ENCODE assay signal across 1 cellular context in genomic region chr14:101947904-101948665, GRCh38.
TF ChIP-seq lines count a peak whose summit lies in the region.

No MANE protein-coding gene starts in this region.

TF ChIP-seq in HepG2, 621 proteins besides CTCF, POLR2A, EP300 and RAD21 (continued from another document and continues in another):
- TF ChIP-seq SNAPC4 (CRISPR knock-in tag; IDR thresholded peaks at IDR 0.05) (peak; percentile 85; the same call in 1 of the 2 replicates), ZNF30 (CRISPR knock-in tag; IDR thresholded peaks at IDR 0.05) (no peak), SUZ12 (IDR thresholded peaks at IDR 0.05; ENCODE audit: low read depth, low read length) (no peak; the same call in 1 of the 2 replicates), RBFOX2 (IDR thresholded peaks at IDR 0.05; ENCODE audit: low read depth, low read length) (peak; percentile 72), ZNF382 (CRISPR knock-in tag; IDR thresholded peaks at IDR 0.05; ENCODE audit: borderline replicate concordance) (no peak), IRX3 (CRISPR knock-in tag; IDR thresholded peaks at IDR 0.05; ENCODE audit: borderline replicate concordance, low read depth) (no peak), MED13 (CRISPR knock-in tag; IDR thresholded peaks at IDR 0.05) (0 out of 2 replicates have a peak, but pooled peaks have one; percentile 31), SP1 (IDR thresholded peaks at IDR 0.05) (peak; percentile 98), SP1 (CRISPR knock-in tag; IDR thresholded peaks at IDR 0.05) (peak; percentile 96), PAWR (CRISPR knock-in tag; IDR thresholded peaks at IDR 0.05; ENCODE audit: borderline replicate concordance) (no peak), ZFP36 (IDR thresholded peaks at IDR 0.05; ENCODE audit: borderline replicate concordance, low read depth, low read length, partially characterized antibody) (no peak), HES4 (CRISPR knock-in tag; IDR thresholded peaks at IDR 0.05; ENCODE audit: borderline replicate concordance) (peak; percentile 93; the same call in 1 of the 2 replicates), FOXO4 (CRISPR knock-in tag; conservative IDR thresholded peaks at IDR 0.05) (no peak), SMARCE1 (IDR thresholded peaks at IDR 0.05; ENCODE audit: borderline replicate concordance) (no peak), MBD4 (IDR thresholded peaks at IDR 0.05; ENCODE audit: borderline replicate concordance, low read length) (no peak), ZSCAN29 (CRISPR knock-in tag; conservative IDR thresholded peaks at IDR 0.05) (no peak), TSC22D2 (CRISPR knock-in tag; IDR thresholded peaks at IDR 0.05; ENCODE audit: borderline replicate concordance) (no peak), ZNF530 (CRISPR knock-in tag; IDR thresholded peaks at IDR 0.05; ENCODE audit: low read depth) (no peak), ZNF44 (CRISPR knock-in tag; IDR thresholded peaks at IDR 0.05) (no peak; the same call in 1 of the 2 replicates), ZNF329 (CRISPR knock-in tag; IDR thresholded peaks at IDR 0.05; ENCODE audit: low read depth) (peak; percentile 78; the same call in 1 of the 2 replicates), RNF219 (CRISPR knock-in tag; IDR thresholded peaks at IDR 0.05) (no peak), NFIB (CRISPR knock-in tag; IDR thresholded peaks at IDR 0.05; ENCODE audit: borderline replicate concordance) (no peak), HOXA9 (CRISPR knock-in tag; IDR thresholded peaks at IDR 0.05; ENCODE audit: borderline replicate concordance) (no peak), ZBTB3 (CRISPR knock-in tag; IDR thresholded peaks at IDR 0.05; ENCODE audit: borderline replicate concordance, low read depth) (no peak; the same call in 1 of the 2 replicates), PLSCR1 (CRISPR knock-in tag; IDR thresholded peaks at IDR 0.05; ENCODE audit: borderline replicate concordance) (0 out of 2 replicates have a peak, but pooled peaks have one; percentile 76), ZNF234 (CRISPR knock-in tag; conservative IDR thresholded peaks at IDR 0.05) (no peak), ZNF33A (CRISPR knock-in tag; IDR thresholded peaks at IDR 0.05; ENCODE audit: borderline replicate concordance) (no peak), NKX3-1 (CRISPR knock-in tag; IDR thresholded peaks at IDR 0.05) (no peak), ZNF496 (CRISPR knock-in tag; IDR thresholded peaks at IDR 0.05; ENCODE audit: insufficient replicate concordance) (no peak), MLXIP (CRISPR knock-in tag; IDR thresholded peaks at IDR 0.05; ENCODE audit: borderline replicate concordance) (no peak), DPF2 (CRISPR knock-in tag; IDR thresholded peaks at IDR 0.05; ENCODE audit: borderline replicate concordance, low read depth) (no peak), ZNF3 (CRISPR knock-in tag; IDR thresholded peaks at IDR 0.05) (0 out of 2 replicates have a peak, but pooled peaks have one; percentile 49), SMARCC2 (IDR thresholded peaks at IDR 0.05) (no peak), SSRP1 (CRISPR knock-in tag; IDR thresholded peaks at IDR 0.05) (no peak), KLF11 (CRISPR knock-in tag; IDR thresholded peaks at IDR 0.05) (peak; percentile 85; the same call in 1 of the 2 replicates), THYN1 (CRISPR knock-in tag; IDR thresholded peaks at IDR 0.05; ENCODE audit: borderline replicate concordance, low read depth) (no peak), XBP1 (CRISPR knock-in tag; IDR thresholded peaks at IDR 0.05) (no peak; the same call in 1 of the 2 replicates), TEAD3 (CRISPR knock-in tag; optimal IDR thresholded peaks at IDR 0.05; ENCODE audit: borderline replicate concordance) (peak; percentile 88), ERF (CRISPR knock-in tag; IDR thresholded peaks at IDR 0.05) (no peak; the same call in none of the 2 replicates), MAFK (conservative IDR thresholded peaks at IDR 0.05 in 1 of 2, IDR thresholded peaks at IDR 0.05 in 1 of 2; ENCODE audit: low read length in 2 of 2) (no peak), HNRNPK (IDR thresholded peaks at IDR 0.05; ENCODE audit: low read depth, low read length, poor library complexity, severe bottlenecking) (no peak), GTF2F1 (IDR thresholded peaks at IDR 0.05; ENCODE audit: low read length) (no peak), ZNF34 (CRISPR knock-in tag; IDR thresholded peaks at IDR 0.05; ENCODE audit: borderline replicate concordance) (no peak), SKI (IDR thresholded peaks at IDR 0.05; ENCODE audit: partially characterized antibody) (peak; percentile 37), ZFP36L1 (CRISPR knock-in tag; IDR thresholded peaks at IDR 0.05) (no peak), CENPT (CRISPR knock-in tag; IDR thresholded peaks at IDR 0.05; ENCODE audit: low read depth) (no peak), RARA (CRISPR knock-in tag; IDR thresholded peaks at IDR 0.05) (peak; percentile 43), PAX8 (CRISPR knock-in tag; IDR thresholded peaks at IDR 0.05; ENCODE audit: borderline replicate concordance) (no peak; the same call in 1 of the 2 replicates), EEA1 (CRISPR knock-in tag; IDR thresholded peaks at IDR 0.05; ENCODE audit: borderline replicate concordance) (no peak), ZNF253 (CRISPR knock-in tag; IDR thresholded peaks at IDR 0.05; ENCODE audit: borderline replicate concordance) (no peak), ISX (CRISPR knock-in tag; conservative IDR thresholded peaks at IDR 0.05) (no peak), RFX1 (IDR thresholded peaks at IDR 0.05) (no peak), HDAC2 (CRISPR knock-in tag; IDR thresholded peaks at IDR 0.05) (peak; percentile 67), NR3C1 (CRISPR knock-in tag; IDR thresholded peaks at IDR 0.05) (no peak), ARID4A (CRISPR knock-in tag; IDR thresholded peaks at IDR 0.05; ENCODE audit: borderline replicate concordance) (peak; percentile 96; the same call in 1 of the 2 replicates), ZNF678 (CRISPR knock-in tag; IDR thresholded peaks at IDR 0.05) (no peak), NFRKB (IDR thresholded peaks at IDR 0.05) (no peak)
